In the genomic region with DNA sequence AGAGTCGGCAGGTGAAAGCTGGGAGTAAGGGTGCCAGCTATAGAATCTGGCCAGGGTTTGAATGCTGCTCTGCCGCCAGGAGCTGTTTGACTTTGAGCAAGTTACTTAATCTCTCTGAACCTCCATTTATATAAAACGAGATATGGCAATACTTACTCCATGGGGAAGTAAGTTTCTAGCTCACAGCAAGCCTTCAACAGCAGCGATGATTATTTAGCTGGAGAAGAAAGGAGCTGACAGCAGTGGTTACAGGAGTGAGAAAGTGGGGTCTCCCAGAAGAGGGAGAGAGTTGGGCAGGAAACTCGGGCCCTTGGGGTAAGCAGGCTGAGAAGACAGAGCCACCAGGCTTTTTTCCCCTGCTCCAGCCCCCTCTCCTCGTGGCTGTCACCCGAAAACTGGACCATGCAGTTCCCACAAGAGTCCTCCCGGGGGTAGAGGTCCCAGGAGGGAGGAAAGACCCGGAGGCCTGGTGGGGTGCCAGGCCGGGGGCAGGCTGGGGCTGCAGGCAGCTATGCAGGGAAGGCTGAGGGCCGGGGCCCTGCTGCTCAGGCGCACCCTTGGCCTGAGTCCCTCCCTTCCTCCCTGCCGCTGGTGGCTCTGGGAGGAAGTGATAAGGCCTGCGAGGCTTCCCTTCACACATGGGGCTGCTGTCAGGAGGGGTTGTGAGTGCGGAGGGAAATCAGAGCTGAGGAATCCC, we compare ENCODE assay signal across 1 cellular context.
TF ChIP-seq lines count a peak whose summit lies in the region.

No MANE protein-coding gene starts in this region.

TF ChIP-seq in K562, 482 proteins besides CTCF, POLR2A, EP300 and RAD21 (continued from another document and continues in another):
- TF ChIP-seq, protein P1, sequence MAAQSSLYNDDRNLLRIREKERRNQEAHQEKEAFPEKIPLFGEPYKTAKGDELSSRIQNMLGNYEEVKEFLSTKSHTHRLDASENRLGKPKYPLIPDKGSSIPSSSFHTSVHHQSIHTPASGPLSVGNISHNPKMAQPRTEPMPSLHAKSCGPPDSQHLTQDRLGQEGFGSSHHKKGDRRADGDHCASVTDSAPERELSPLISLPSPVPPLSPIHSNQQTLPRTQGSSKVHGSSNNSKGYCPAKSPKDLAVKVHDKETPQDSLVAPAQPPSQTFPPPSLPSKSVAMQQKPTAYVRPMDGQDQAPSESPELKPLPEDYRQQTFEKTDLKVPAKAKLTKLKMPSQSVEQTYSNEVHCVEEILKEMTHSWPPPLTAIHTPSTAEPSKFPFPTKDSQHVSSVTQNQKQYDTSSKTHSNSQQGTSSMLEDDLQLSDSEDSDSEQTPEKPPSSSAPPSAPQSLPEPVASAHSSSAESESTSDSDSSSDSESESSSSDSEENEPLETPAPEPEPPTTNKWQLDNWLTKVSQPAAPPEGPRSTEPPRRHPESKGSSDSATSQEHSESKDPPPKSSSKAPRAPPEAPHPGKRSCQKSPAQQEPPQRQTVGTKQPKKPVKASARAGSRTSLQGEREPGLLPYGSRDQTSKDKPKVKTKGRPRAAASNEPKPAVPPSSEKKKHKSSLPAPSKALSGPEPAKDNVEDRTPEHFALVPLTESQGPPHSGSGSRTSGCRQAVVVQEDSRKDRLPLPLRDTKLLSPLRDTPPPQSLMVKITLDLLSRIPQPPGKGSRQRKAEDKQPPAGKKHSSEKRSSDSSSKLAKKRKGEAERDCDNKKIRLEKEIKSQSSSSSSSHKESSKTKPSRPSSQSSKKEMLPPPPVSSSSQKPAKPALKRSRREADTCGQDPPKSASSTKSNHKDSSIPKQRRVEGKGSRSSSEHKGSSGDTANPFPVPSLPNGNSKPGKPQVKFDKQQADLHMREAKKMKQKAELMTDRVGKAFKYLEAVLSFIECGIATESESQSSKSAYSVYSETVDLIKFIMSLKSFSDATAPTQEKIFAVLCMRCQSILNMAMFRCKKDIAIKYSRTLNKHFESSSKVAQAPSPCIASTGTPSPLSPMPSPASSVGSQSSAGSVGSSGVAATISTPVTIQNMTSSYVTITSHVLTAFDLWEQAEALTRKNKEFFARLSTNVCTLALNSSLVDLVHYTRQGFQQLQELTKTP (IDR thresholded peaks at IDR 0.05; ENCODE audit: low read depth in 1 of 2, partially characterized antibody in 2 of 2): peak in 1 of 2 experiments; percentile 69
- TF ChIP-seq, protein P2, sequence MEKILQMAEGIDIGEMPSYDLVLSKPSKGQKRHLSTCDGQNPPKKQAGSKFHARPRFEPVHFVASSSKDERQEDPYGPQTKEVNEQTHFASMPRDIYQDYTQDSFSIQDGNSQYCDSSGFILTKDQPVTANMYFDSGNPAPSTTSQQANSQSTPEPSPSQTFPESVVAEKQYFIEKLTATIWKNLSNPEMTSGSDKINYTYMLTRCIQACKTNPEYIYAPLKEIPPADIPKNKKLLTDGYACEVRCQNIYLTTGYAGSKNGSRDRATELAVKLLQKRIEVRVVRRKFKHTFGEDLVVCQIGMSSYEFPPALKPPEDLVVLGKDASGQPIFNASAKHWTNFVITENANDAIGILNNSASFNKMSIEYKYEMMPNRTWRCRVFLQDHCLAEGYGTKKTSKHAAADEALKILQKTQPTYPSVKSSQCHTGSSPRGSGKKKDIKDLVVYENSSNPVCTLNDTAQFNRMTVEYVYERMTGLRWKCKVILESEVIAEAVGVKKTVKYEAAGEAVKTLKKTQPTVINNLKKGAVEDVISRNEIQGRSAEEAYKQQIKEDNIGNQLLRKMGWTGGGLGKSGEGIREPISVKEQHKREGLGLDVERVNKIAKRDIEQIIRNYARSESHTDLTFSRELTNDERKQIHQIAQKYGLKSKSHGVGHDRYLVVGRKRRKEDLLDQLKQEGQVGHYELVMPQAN (IDR thresholded peaks at IDR 0.05; ENCODE audit: borderline replicate concordance): peak; percentile 52; the same call in 1 of the 2 replicates
- TF ChIP-seq MTA2 (IDR thresholded peaks at IDR 0.05; ENCODE audit: low read depth): peak; percentile 75
- TF ChIP-seq RBM14 (IDR thresholded peaks at IDR 0.05; ENCODE audit: borderline replicate concordance, insufficient read depth, low read depth, low read length): no peak
- TF ChIP-seq ZNF23 (CRISPR knock-in tag; IDR thresholded peaks at IDR 0.05): no peak
- peak; percentile 71 for TF ChIP-seq ZNF239 (CRISPR knock-in tag; IDR thresholded peaks at IDR 0.05)
- no peak for TF ChIP-seq SMAD2 (IDR thresholded peaks at IDR 0.05; ENCODE audit: low read depth, low read length)
- peak; percentile 58; the same call in 1 of the 2 replicates for TF ChIP-seq ZNF668 (CRISPR knock-in tag; IDR thresholded peaks at IDR 0.05)
- TF ChIP-seq ZNF124 (CRISPR knock-in tag; IDR thresholded peaks at IDR 0.05): no peak
- TF ChIP-seq ZSCAN29 (IDR thresholded peaks at IDR 0.05): no peak
- TF ChIP-seq ZC3H8 (IDR thresholded peaks at IDR 0.05): no peak
- TF ChIP-seq, protein P3, sequence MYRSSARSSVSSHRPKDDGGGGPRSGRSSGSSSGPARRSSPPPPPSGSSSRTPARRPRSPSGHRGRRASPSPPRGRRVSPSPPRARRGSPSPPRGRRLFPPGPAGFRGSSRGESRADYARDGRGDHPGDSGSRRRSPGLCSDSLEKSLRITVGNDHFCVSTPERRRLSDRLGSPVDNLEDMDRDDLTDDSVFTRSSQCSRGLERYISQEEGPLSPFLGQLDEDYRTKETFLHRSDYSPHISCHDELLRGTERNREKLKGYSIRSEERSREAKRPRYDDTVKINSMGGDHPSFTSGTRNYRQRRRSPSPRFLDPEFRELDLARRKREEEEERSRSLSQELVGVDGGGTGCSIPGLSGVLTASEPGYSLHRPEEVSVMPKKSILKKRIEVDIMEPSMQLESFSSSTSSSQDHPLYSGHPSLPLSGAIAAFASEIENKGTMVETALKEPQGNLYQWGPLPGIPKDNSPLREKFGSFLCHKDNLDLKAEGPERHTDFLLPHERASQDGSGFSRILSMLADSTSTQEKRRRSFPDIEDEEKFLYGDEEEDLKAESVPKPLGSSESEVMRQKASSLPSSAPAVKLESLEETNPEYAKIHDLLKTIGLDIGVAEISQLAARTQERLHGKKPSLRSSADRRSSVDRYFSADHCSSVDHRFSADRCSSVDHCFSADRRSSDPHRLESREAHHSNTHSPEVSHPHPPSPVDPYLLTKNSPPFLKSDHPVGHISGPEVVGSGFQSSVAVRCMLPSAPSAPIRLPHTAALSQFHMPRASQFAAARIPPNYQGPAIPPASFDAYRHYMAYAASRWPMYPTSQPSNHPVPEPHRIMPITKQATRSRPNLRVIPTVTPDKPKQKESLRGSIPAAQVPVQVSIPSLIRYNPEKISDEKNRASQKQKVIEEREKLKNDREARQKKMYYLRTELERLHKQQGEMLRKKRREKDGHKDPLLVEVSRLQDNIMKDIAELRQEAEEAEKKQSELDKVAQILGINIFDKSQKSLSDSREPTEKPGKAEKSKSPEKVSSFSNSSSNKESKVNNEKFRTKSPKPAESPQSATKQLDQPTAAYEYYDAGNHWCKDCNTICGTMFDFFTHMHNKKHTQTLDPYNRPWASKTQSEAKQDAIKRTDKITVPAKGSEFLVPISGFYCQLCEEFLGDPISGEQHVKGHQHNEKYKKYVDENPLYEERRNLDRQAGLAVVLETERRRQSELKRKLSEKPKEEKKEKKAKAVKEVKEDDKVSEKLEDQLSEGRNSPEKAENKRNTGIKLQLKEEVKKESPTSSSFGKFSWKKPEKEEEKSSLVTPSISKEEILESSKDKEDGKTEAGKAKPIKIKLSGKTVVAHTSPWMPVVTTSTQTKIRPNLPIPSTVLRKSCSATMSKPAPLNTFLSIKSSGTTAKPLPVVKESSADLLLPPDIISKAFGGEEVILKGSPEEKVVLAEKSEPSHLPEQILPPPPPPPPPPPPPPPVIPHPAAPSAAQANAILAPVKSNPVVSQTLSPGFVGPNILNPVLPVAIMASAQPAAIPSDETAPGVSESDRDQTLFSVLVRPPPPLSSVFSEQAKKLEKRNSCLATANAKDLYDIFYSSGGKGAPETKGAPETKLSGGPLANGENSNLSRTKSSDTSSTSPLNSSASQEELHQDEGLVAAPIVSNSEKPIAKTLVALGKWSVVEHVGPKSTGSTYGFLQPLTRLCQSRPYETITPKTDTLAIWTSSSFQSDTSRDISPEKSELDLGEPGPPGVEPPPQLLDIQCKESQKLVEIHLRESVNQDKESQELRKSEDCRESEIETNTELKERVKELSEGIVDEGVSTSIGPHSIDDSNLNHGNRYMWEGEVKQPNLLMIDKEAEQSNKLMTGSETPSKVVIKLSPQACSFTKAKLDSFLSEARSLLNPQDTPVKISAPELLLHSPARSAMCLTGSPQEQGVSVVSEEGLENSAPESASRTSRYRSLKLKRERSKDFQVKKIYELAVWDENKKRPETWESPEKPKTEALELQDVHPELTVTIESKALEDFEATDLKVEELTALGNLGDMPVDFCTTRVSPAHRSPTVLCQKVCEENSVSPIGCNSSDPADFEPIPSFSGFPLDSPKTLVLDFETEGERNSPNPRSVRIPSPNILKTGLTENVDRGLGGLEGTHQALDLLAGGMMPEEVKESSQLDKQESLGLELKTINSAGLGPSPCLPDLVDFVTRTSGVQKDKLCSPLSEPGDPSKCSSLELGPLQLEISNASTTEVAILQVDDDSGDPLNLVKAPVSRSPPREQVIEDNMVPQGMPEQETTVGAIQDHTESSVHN (IDR thresholded peaks at IDR 0.05; ENCODE audit: borderline replicate concordance in 1 of 2, low read depth in 1 of 2): no peak
- TF ChIP-seq, protein P4, sequence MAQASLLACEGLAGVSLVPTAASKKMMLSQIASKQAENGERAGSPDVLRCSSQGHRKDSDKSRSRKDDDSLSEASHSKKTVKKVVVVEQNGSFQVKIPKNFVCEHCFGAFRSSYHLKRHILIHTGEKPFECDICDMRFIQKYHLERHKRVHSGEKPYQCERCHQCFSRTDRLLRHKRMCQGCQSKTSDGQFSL (CRISPR knock-in tag; IDR thresholded peaks at IDR 0.05): 0 out of 2 replicates have a peak, but pooled peaks have one; percentile 54
- TF ChIP-seq, protein P4 (tag; IDR thresholded peaks at IDR 0.05): peak in 1 of 2 experiments; percentile 86; a peak in 2 of 4 replicates
- TF ChIP-seq BDP1 (IDR thresholded peaks at IDR 0.05; ENCODE audit: insufficient read depth, insufficient read length): no peak
- no peak for TF ChIP-seq ZNF551 (CRISPR knock-in tag; IDR thresholded peaks at IDR 0.05)
- peak; percentile 91 for TF ChIP-seq ETV1 (tag; conservative IDR thresholded peaks at IDR 0.05; ENCODE audit: low read depth)
- TF ChIP-seq THRAP3 (IDR thresholded peaks at IDR 0.05; ENCODE audit: borderline replicate concordance): no peak
- no peak for TF ChIP-seq NFE2L1 (tag; IDR thresholded peaks at IDR 0.05; ENCODE audit: borderline replicate concordance, low read depth)
- no peak for TF ChIP-seq ZNF253 (CRISPR knock-in tag; conservative IDR thresholded peaks at IDR 0.05)
- no peak for TF ChIP-seq RUNX1 (IDR thresholded peaks at IDR 0.05; ENCODE audit: low read depth)
- TF ChIP-seq ZSCAN32 (CRISPR knock-in tag; IDR thresholded peaks at IDR 0.05): no peak
- TF ChIP-seq, protein P5, sequence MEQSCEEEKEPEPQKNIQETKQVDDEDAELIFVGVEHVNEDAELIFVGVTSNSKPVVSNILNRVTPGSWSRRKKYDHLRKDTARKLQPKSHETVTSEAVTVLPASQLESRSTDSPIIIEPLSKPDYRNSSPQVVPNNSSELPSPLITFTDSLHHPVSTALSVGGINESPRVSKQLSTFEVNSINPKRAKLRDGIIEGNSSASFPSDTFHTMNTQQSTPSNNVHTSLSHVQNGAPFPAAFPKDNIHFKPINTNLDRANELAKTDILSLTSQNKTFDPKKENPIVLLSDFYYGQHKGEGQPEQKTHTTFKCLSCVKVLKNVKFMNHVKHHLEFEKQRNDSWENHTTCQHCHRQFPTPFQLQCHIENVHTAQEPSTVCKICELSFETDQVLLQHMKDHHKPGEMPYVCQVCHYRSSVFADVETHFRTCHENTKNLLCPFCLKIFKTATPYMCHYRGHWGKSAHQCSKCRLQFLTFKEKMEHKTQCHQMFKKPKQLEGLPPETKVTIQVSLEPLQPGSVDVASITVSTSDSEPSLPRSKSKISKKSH (CRISPR knock-in tag; IDR thresholded peaks at IDR 0.05): no peak
- TF ChIP-seq, protein P6, sequence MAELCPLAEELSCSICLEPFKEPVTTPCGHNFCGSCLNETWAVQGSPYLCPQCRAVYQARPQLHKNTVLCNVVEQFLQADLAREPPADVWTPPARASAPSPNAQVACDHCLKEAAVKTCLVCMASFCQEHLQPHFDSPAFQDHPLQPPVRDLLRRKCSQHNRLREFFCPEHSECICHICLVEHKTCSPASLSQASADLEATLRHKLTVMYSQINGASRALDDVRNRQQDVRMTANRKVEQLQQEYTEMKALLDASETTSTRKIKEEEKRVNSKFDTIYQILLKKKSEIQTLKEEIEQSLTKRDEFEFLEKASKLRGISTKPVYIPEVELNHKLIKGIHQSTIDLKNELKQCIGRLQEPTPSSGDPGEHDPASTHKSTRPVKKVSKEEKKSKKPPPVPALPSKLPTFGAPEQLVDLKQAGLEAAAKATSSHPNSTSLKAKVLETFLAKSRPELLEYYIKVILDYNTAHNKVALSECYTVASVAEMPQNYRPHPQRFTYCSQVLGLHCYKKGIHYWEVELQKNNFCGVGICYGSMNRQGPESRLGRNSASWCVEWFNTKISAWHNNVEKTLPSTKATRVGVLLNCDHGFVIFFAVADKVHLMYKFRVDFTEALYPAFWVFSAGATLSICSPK (IDR thresholded peaks at IDR 0.05; ENCODE audit: borderline replicate concordance): no peak
- TF ChIP-seq ZNF224 (CRISPR knock-in tag; IDR thresholded peaks at IDR 0.05): no peak
- TF ChIP-seq, protein P7, sequence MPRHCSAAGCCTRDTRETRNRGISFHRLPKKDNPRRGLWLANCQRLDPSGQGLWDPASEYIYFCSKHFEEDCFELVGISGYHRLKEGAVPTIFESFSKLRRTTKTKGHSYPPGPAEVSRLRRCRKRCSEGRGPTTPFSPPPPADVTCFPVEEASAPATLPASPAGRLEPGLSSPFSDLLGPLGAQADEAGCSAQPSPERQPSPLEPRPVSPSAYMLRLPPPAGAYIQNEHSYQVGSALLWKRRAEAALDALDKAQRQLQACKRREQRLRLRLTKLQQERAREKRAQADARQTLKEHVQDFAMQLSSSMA (CRISPR knock-in tag; IDR thresholded peaks at IDR 0.05): no peak
- no peak for TF ChIP-seq PHB (CRISPR knock-in tag; IDR thresholded peaks at IDR 0.05)
- peak; percentile 63; the same call in 1 of the 2 replicates for TF ChIP-seq ZNF311 (CRISPR knock-in tag; IDR thresholded peaks at IDR 0.05)
- TF ChIP-seq NCOA6 (IDR thresholded peaks at IDR 0.05): no peak
- TF ChIP-seq ZNF184 (CRISPR knock-in tag; IDR thresholded peaks at IDR 0.05): no peak
- TF ChIP-seq IFI16 (CRISPR knock-in tag; IDR thresholded peaks at IDR 0.05): 0 out of 2 replicates have a peak, but pooled peaks have one; percentile 29
- TF ChIP-seq SPI1 (IDR thresholded peaks at IDR 0.05; ENCODE audit: borderline replicate concordance, low read depth, low read length): peak; percentile 98
- peak; percentile 92 for TF ChIP-seq ERF (CRISPR knock-in tag; IDR thresholded peaks at IDR 0.05)
- TF ChIP-seq ZNF445 (CRISPR knock-in tag; IDR thresholded peaks at IDR 0.05; ENCODE audit: low read depth): no peak
- TF ChIP-seq NFRKB (IDR thresholded peaks at IDR 0.05; ENCODE audit: low read depth): peak; percentile 68
- TF ChIP-seq, protein P8, sequence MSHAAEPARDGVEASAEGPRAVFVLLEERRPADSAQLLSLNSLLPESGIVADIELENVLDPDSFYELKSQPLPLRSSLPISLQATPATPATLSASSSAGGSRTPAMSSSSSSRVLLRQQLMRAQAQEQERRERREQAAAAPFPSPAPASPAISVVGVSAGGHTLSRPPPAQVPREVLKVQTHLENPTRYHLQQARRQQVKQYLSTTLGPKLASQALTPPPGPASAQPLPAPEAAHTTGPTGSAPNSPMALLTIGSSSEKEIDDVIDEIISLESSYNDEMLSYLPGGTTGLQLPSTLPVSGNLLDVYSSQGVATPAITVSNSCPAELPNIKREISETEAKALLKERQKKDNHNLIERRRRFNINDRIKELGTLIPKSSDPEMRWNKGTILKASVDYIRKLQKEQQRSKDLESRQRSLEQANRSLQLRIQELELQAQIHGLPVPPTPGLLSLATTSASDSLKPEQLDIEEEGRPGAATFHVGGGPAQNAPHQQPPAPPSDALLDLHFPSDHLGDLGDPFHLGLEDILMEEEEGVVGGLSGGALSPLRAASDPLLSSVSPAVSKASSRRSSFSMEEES (CRISPR knock-in tag; IDR thresholded peaks at IDR 0.05): no peak; the same call in 1 of the 2 replicates
